In genomic region chrX:136779346-136779781, GRCh38 we compare ENCODE assay signal across 9 cellular contexts. TPM values are rescaled to one million over a fixed set of nuclear protein-coding genes. Genes with fewer than 3 reads are reported as not detected.
DNase-seq lines count a peak whose midpoint lies in the region; ATAC-seq, FAIRE-seq and TF ChIP-seq lines count a peak whose summit lies in the region.
"Had no signal": no experiment of that assay in that cellular context is flagged by ENCODE, and none has a peak within 500 bp of the region (broad histone marks: within the 10 kb centered on the region; RNA-seq: fewer than 3 reads in every experiment).

No MANE protein-coding gene starts in this region.

- peak overlapping the region; percentile 10 for H3K4me3 ChIP-seq in ovary

- peak; percentile 12 for DNase-seq in UCSD-AML1 (lab: John Stamatoyannopoulos, UW; ENCODE audit: unreplicated experiment)
- DNase-seq in ovary: no peak
- DNase-seq in frontal cortex (ENCODE audit: low spot score in 2 of 2): no peak
- no peak for DNase-seq in foreskin keratinocyte
- DNase-seq in D721Med (ENCODE audit: insufficient read length, low spot score): no peak
- DNase-seq: T-helper 9 cell had no signal

- H3K9me3 ChIP-seq in ovary: no peaks in the 10 kb centered on the region

- H3K27ac ChIP-seq in ovary (peak overlapping the region in 1 of 2 donors; percentile 35), foreskin keratinocyte (no peak overlapping the region)

- TF ChIP-seq POLR2A in ovary (IDR thresholded peaks at IDR 0.05): no peak

- intact Hi-C loops in ovary (cut with DNase I): no loop called here

- TF ChIP-seq CTCF in ovary (IDR thresholded peaks at IDR 0.05): no peak
- no peak for TF ChIP-seq CTCF in foreskin keratinocyte (conservative IDR thresholded peaks at IDR 0.05)
- TF ChIP-seq CTCF in D721Med (IDR thresholded peaks at IDR 0.05; ENCODE audit: insufficient read depth, missing control alignments): no peak

- no peaks in the 10 kb centered on the region for H3K36me3 ChIP-seq in ovary

- H3K27me3 ChIP-seq in ovary: no peaks in the 10 kb centered on the region
- no peaks in the 10 kb centered on the region for H3K27me3 ChIP-seq in foreskin keratinocyte

- FAIRE-seq in frontal cortex (lab: Jason Lieb, UNC) (no peak), D721Med (lab: Jason Lieb, UNC) (no peak)

- no peak for TF ChIP-seq EP300 in ovary (IDR thresholded peaks at IDR 0.05)

- ATAC-seq in GM18502 (IDR thresholded peaks at IDR 0.05; ENCODE audit: poor library complexity, unreplicated experiment) (peak; percentile 39), HG02938 (IDR thresholded peaks at IDR 0.05; ENCODE audit: unreplicated experiment) (peak; percentile 41), GM18498 (IDR thresholded peaks at IDR 0.05; ENCODE audit: unreplicated experiment) (no peak), foreskin keratinocyte (no peak)

- no peaks in the 10 kb centered on the region for H3K4me1 ChIP-seq in ovary (ENCODE audit: insufficient read depth)
- no peaks in the 10 kb centered on the region for H3K4me1 ChIP-seq in foreskin keratinocyte

- WGBS in ovary, 3 donors: 43 to 53% (median 45%) methylated on average over 4 of the region's 4 CpGs

RNA-seq across cellular contexts. Expression of gene ARHGEF6, which starts 1.4 kb away (rescaled TPM):
- total RNA-seq in ovary (10 to 100 TPM in 6 of 7 donors, 1 to 10 TPM in 1; 9.5 to 26.3 (median 20.8) TPM), frontal cortex (8.6 TPM), foreskin keratinocyte (0.07 and 0.10 TPM in 2 replicates)
- polyA plus RNA-seq in ovary (10 to 100 TPM; 13.6 to 37.9 TPM), foreskin keratinocyte (0.03 and 0.06 TPM in 2 replicates)

Comparison
In these comparisons a context has a peak if more than half of its experiments do, and no peak if none do; other contexts are left out.
1. ATAC-seq: peak in GM18502 (single experiment) and HG02938 (single experiment); none in GM18498 (single experiment) and foreskin keratinocyte (single experiment).